ENCODE assay signal across 23 cellular contexts in the genomic region with DNA sequence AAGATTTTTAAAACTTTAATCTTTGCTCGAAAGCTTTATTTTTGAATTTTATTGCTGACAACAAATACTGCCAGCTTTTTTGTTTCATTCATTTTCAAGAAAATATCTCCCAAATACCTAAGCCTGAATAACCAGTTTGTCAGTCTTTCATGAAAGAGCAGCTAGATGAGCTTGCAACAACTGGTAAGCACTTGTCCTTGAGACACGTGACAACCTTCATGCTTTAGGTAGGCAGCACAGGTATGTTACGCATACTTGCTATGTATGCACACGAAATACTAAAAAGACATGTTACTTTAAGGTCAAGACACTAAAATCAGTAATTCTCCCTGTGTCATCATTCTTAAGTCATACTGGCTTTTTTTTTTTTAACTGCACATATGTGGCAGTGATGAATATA. TPM values are rescaled to one million over a fixed set of nuclear protein-coding genes. Genes with fewer than 3 reads are reported as not detected.
DNase-seq lines count a peak whose midpoint lies in the region; ATAC-seq and TF ChIP-seq lines count a peak whose summit lies in the region.
"Had no signal": no experiment of that assay in that cellular context is flagged by ENCODE, and none has a peak within 500 bp of the region (broad histone marks: within the 10 kb centered on the region; RNA-seq: fewer than 3 reads in every experiment).

No MANE protein-coding gene starts in this region.

- peaks cover 2% of the 10 kb centered on the region for H3K27me3 Mint-ChIP-seq in GM23338 (ENCODE audit: insufficient read depth, low read depth, poor library complexity)
- H3K27me3 Mint-ChIP-seq: CD8-positive, alpha-beta memory T cell; IgD-negative memory B cell had no signal

- no peaks in the 10 kb centered on the region for H3K9me3 Mint-ChIP-seq in GM23338
- H3K9me3 Mint-ChIP-seq: CD8-positive, alpha-beta memory T cell; IgD-negative memory B cell had no signal

- no peak overlapping the region for H3K27ac Mint-ChIP-seq in GM23338
- H3K27ac Mint-ChIP-seq: CD8-positive, alpha-beta memory T cell; IgD-negative memory B cell had no signal

- no peak overlapping the region for H3K4me2 ChIP-seq in GM23338

- H3F3A ChIP-seq in GM23338 (replicated peaks; ENCODE audit: low read depth) = peaks cover 14% of the 10 kb centered on the region; the same call in 1 of the 2 replicates

- H3K36me3 ChIP-seq in GM23338 (ENCODE audit: insufficient read depth) (peaks cover 84% of the 10 kb centered on the region), esophagus squamous epithelium (peaks cover 0 to 96% (median 9%) of the 10 kb centered on the region in 3 donors), prostate gland (peaks cover 0 to 8% of the 10 kb centered on the region in 2 donors), tibial nerve (peaks cover 0 to 90% (median 7%) of the 10 kb centered on the region in 3 donors)

- DNase-seq in GM23338 (ENCODE audit: low spot score) (no peak), RWPE1 (ENCODE audit: low spot score) (peak; percentile 41), esophagus squamous epithelium (lab: John Stamatoyannopoulos, UW) (no peak), prostate gland (ENCODE audit: low spot score) (peak; percentile 49), tibial nerve (ENCODE audit: low spot score in 2 of 2) (no peak), mucosa of gallbladder (ENCODE audit: low spot score) (no peak), GM13976 (ENCODE audit: low spot score) (no peak)
- DNase-seq: CD8-positive, alpha-beta memory T cell; GDM1; MV-4-11; NCI-H1105 treated with DMSO at 0.1 percent for 48 hours; NCI-H2029 treated with DMSO at 0.1 percent for 48 hours; NCI-H2171; NCI-H345; NCI-H524; NCI-H774; NK-92 treated with Interleukin-12 subunit alpha and Interleukin-12 subunit beta, amount 100 ng/mL, for 24 hours had no signal

- H2AFZ ChIP-seq in GM23338 = no peak overlapping the region

- H4K20me1 ChIP-seq in GM23338 (replicated peaks; ENCODE audit: insufficient read depth) = peaks cover 10% of the 10 kb centered on the region; the same call in 1 of the 2 replicates

- peaks cover 65% of the 10 kb centered on the region for H3K79me2 ChIP-seq in GM23338 (replicated peaks; ENCODE audit: insufficient read depth)

- H3K4me1 ChIP-seq in GM23338 (ENCODE audit: insufficient read depth) (peaks cover 7% of the 10 kb centered on the region), esophagus squamous epithelium (peaks cover 6 to 36% (median 12%) of the 10 kb centered on the region in 3 donors), prostate gland (replicated peaks) (no peaks in the 10 kb centered on the region), tibial nerve (no peaks in the 10 kb centered on the region)

- in situ Hi-C loops in GM13976 (cut with MboI; ENCODE audit: low sequenced_read_pairs, unreplicated experiment) = no loop called here

- TF ChIP-seq EP300 in tibial nerve (IDR thresholded peaks at IDR 0.05) = no peak

- TF ChIP-seq POLR2A in esophagus squamous epithelium (IDR thresholded peaks at IDR 0.05) = no peak
- no peak for TF ChIP-seq POLR2A in prostate gland (IDR thresholded peaks at IDR 0.05)
- TF ChIP-seq POLR2A in tibial nerve (IDR thresholded peaks at IDR 0.05) = no peak

- ATAC-seq in GM23338 = no peak
- ATAC-seq: Panc1, SK-N-SH treated with all-trans-retinoic acid at 6 μM for 48 hours had no signal

- H3K27ac ChIP-seq in GM23338 (ENCODE audit: low read depth) (peak overlapping the region; percentile 56), RWPE1 (no peak overlapping the region), esophagus squamous epithelium (peak overlapping the region in 3 of 4 donors; percentile 66 to 77 (median 66)), prostate gland (no peak overlapping the region), tibial nerve (no peak overlapping the region)
- H3K27ac ChIP-seq: C4-2B had no signal

- H3K4me3 ChIP-seq in GM23338 (no peak overlapping the region), esophagus squamous epithelium (no peak overlapping the region), prostate gland (no peak overlapping the region), tibial nerve (no peak overlapping the region)
- H3K4me3 ChIP-seq: HAP-1 had no signal

- H3K36me3 Mint-ChIP-seq in GM23338 (ENCODE audit: low read depth) = peaks cover 93% of the 10 kb centered on the region
- H3K36me3 Mint-ChIP-seq: IgD-negative memory B cell had no signal

- H3K4me1 Mint-ChIP-seq in GM23338 = peaks cover 9% of the 10 kb centered on the region; the same call in 2 of the 3 replicates

- intact Hi-C loops in esophagus squamous epithelium (cut with DNase I) (no loop called here), prostate gland (cut with DNase I) (no loop called here)

- H3K9me3 ChIP-seq in esophagus squamous epithelium (no peaks in the 10 kb centered on the region), prostate gland (no peaks in the 10 kb centered on the region), tibial nerve (no peaks in the 10 kb centered on the region)
- H3K9me3 ChIP-seq: HAP-1 had no signal

- no peaks in the 10 kb centered on the region for H3K9me2 ChIP-seq in GM23338 (ENCODE audit: insufficient read depth)

- WGBS in esophagus squamous epithelium, 2 donors = 31 to 58% methylated on average over 4 of the region's 4 CpGs
- WGBS in prostate gland = 52% methylated on average over 4 of the region's 4 CpGs
- WGBS in tibial nerve, 2 donors = 93 to 94% methylated on average over 4 of the region's 4 CpGs

- TF ChIP-seq CTCF in GM23338 (conservative IDR thresholded peaks at IDR 0.05; ENCODE audit: low read depth in 2 of 2) (no peak), RWPE1 (conservative IDR thresholded peaks at IDR 0.05; ENCODE audit: low read depth) (no peak), esophagus squamous epithelium (IDR thresholded peaks at IDR 0.05) (no peak), prostate gland (IDR thresholded peaks at IDR 0.05) (no peak), tibial nerve (IDR thresholded peaks at IDR 0.05) (no peak), GM13976 (IDR thresholded peaks at IDR 0.05; ENCODE audit: borderline replicate concordance, control extremely low read depth, extremely low read depth, insufficient read depth, missing control alignments) (no peak)

- CTCF ChIA-PET in RWPE1 (lab: Yijun Ruan, JAX) = interaction anchor here (0.7 kb wide), 1 partner anchor 19 kb away, joined by 3 read pairs; no protein-coding TSS in a partner anchor

- POLR2A ChIA-PET in RWPE1 (lab: Yijun Ruan, JAX; ENCODE audit: low non-redundant PET) = interaction anchor here (0.7 kb wide), 1 partner anchor 1932 kb away, joined by 4 read pairs; no protein-coding TSS in a partner anchor

- H3K27me3 ChIP-seq in GM23338 (ENCODE audit: insufficient read depth) = no peaks in the 10 kb centered on the region
- no peaks in the 10 kb centered on the region for H3K27me3 ChIP-seq in esophagus squamous epithelium
- no peaks in the 10 kb centered on the region for H3K27me3 ChIP-seq in prostate gland (replicated peaks; ENCODE audit: insufficient read depth)
- H3K27me3 ChIP-seq in tibial nerve = no peaks in the 10 kb centered on the region

- H3K4me3 Mint-ChIP-seq in GM23338 = no peak overlapping the region
- H3K4me3 Mint-ChIP-seq: CD8-positive, alpha-beta memory T cell; IgD-negative memory B cell had no signal

TF ChIP-seq in GM23338, 12 proteins besides CTCF, POLR2A, EP300 and RAD21 (continues in another document):
- TF ChIP-seq, protein P1, sequence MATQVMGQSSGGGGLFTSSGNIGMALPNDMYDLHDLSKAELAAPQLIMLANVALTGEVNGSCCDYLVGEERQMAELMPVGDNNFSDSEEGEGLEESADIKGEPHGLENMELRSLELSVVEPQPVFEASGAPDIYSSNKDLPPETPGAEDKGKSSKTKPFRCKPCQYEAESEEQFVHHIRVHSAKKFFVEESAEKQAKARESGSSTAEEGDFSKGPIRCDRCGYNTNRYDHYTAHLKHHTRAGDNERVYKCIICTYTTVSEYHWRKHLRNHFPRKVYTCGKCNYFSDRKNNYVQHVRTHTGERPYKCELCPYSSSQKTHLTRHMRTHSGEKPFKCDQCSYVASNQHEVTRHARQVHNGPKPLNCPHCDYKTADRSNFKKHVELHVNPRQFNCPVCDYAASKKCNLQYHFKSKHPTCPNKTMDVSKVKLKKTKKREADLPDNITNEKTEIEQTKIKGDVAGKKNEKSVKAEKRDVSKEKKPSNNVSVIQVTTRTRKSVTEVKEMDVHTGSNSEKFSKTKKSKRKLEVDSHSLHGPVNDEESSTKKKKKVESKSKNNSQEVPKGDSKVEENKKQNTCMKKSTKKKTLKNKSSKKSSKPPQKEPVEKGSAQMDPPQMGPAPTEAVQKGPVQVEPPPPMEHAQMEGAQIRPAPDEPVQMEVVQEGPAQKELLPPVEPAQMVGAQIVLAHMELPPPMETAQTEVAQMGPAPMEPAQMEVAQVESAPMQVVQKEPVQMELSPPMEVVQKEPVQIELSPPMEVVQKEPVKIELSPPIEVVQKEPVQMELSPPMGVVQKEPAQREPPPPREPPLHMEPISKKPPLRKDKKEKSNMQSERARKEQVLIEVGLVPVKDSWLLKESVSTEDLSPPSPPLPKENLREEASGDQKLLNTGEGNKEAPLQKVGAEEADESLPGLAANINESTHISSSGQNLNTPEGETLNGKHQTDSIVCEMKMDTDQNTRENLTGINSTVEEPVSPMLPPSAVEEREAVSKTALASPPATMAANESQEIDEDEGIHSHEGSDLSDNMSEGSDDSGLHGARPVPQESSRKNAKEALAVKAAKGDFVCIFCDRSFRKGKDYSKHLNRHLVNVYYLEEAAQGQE (IDR thresholded peaks at IDR 0.05; ENCODE audit: unreplicated experiment) = no peak

RNA-seq across cellular contexts. Expression of gene CEBPZ, which starts 12.3 kb away (rescaled TPM):
- total RNA-seq in GM23338 (2014; rRNA removed; shearing (Covaris generic)) = 133 and 135 TPM in 2 replicates
- polyA plus RNA-seq in GM23338 (2016; fragmentation: Nextera tagmentation; extraction: Ambion mirVana) = 173 and 185 TPM in 2 replicates
- total RNA-seq in esophagus squamous epithelium (10 to 100 TPM; 13.9 to 47.5 (median 33.7) TPM), prostate gland (10 to 100 TPM; 27.5 to 35.4 TPM), tibial nerve (10 to 100 TPM; 25.3 to 37.9 (median 29.0) TPM), mucosa of gallbladder (29.2 TPM)

RNA-seq across cellular contexts. Expression of gene NDUFAF7, which starts 12.4 kb away (rescaled TPM):
- total RNA-seq in GM23338 (2014; rRNA removed; shearing (Covaris generic)) = 47.4 and 52.8 TPM in 2 replicates
- polyA plus RNA-seq in GM23338 (2016; fragmentation: Nextera tagmentation; extraction: Ambion mirVana) = 44.3 and 58.2 TPM in 2 replicates
- 10 to 100 TPM in 1 of 4 donors, 1 to 10 TPM in 3; 8.3 to 12.6 (median 8.9) TPM for total RNA-seq in esophagus squamous epithelium
- total RNA-seq in prostate gland = 10 to 100 TPM; 12.8 to 25.7 TPM
- 10 to 100 TPM; 14.7 to 23.4 (median 19.1) TPM for total RNA-seq in tibial nerve
- 11.4 TPM for total RNA-seq in mucosa of gallbladder

RNA-seq across cellular contexts. Expression of gene CEBPZOS, which starts 22.8 kb away (rescaled TPM):
- 78.4 and 83.6 TPM in 2 replicates for total RNA-seq in GM23338 (2014; rRNA removed; shearing (Covaris generic))
- 176 and 191 TPM in 2 replicates for polyA plus RNA-seq in GM23338 (2016; fragmentation: Nextera tagmentation; extraction: Ambion mirVana)
- total RNA-seq in esophagus squamous epithelium = 10 to 100 TPM; 17.9 to 22.3 (median 20.3) TPM
- 10 to 100 TPM; 24.3 to 45.2 TPM for total RNA-seq in prostate gland
- total RNA-seq in tibial nerve = 10 to 100 TPM; 18.0 to 28.2 (median 21.8) TPM
- 45.9 TPM for total RNA-seq in mucosa of gallbladder

RNA-seq across cellular contexts. Expression of gene SULT6B1, which starts 30.6 kb away (rescaled TPM):
- not detected in 2 replicates for total RNA-seq in GM23338 (2014; rRNA removed; shearing (Covaris generic))
- not detected in 2 replicates for polyA plus RNA-seq in GM23338 (2016; fragmentation: Nextera tagmentation; extraction: Ambion mirVana)
- not detected for total RNA-seq in esophagus squamous epithelium
- total RNA-seq in prostate gland = not detected
- not detected for total RNA-seq in tibial nerve
- total RNA-seq in mucosa of gallbladder = not detected
- total RNA-seq: A172; CD8-positive, alpha-beta memory T cell had no signal
- polyA plus RNA-seq: CD8-positive, alpha-beta memory T cell; IgD-negative memory B cell had no signal

Comparison
In these comparisons a context has a peak if more than half of its experiments do, and no peak if none do; other contexts are left out.
1. DNase-seq: peak in RWPE1 (single experiment) and prostate gland (single experiment); none in GM23338 (single experiment), esophagus squamous epithelium (single experiment), tibial nerve (0 of 2), mucosa of gallbladder (single experiment) and GM13976 (single experiment).
2. H3K27ac ChIP-seq: peak in GM23338 (single experiment) and esophagus squamous epithelium (3 of 4); none in RWPE1 (single experiment), prostate gland (0 of 2) and tibial nerve (0 of 4).